1 cellular context compared by ENCODE assay signal in genomic region chr3:86923071-86923476, GRCh38.
TF ChIP-seq lines count a peak whose summit lies in the region.

No MANE protein-coding gene starts in this region.

TF ChIP-seq in H1, 55 proteins besides CTCF, POLR2A, EP300 and RAD21:
- TF ChIP-seq CHD7 (IDR thresholded peaks at IDR 0.05; ENCODE audit: insufficient replicate concordance, low read length) (no peak), SP4 (IDR thresholded peaks at IDR 0.05; ENCODE audit: low read length) (no peak), TAF1 (IDR thresholded peaks at IDR 0.05; ENCODE audit: low read depth, low read length) (no peak)
TF ChIP-seq in H1: peak in this region for 0.
